Comparison of ENCODE assay signal across 10 cellular contexts in the genomic region with DNA sequence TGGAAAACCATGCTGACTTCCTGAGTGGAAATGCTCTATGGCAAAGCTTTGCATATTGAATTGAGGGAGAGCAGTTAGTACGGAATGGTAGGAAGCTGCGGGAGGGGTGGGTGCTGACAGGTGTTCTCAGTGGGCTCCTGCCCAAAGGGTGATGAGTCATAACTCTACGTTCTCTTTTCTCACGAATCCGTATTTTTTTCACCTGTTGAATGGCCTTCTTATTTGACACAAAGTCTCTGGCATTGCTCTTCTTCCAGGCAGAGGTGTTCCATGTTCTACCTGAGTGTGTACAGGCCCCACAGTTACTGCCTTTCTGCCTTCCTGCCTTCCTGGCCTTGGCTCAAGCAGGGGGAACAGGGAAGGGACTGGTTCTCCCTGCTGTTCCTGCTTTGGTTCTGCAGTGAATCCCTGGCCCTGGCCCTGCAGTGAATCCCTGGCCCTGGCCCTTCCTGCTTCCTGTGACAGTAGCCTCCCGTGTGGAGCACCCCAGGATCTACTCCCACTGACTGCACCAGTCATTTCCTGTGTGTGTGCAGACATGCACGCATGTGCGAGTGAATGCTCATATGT. TPM values are rescaled to one million over a fixed set of nuclear protein-coding genes. Genes with fewer than 3 reads are reported as not detected.
DNase-seq lines count a peak whose midpoint lies in the region; ATAC-seq and TF ChIP-seq lines count a peak whose summit lies in the region.
"Had no signal": no experiment of that assay in that cellular context is flagged by ENCODE, and none has a peak within 500 bp of the region (broad histone marks: within the 10 kb centered on the region; RNA-seq: fewer than 3 reads in every experiment).

No MANE protein-coding gene starts in this region.

- ATAC-seq in GM18858 (IDR thresholded peaks at IDR 0.05; ENCODE audit: unreplicated experiment), result peak; percentile 31
- ATAC-seq in HG03108 (IDR thresholded peaks at IDR 0.05; ENCODE audit: unreplicated experiment), result peak; percentile 42
- no peak for ATAC-seq in central memory CD8-positive, alpha-beta T cell (replicated peaks; ENCODE audit: extremely low read depth, poor library complexity, severe bottlenecking)
- peak in 3 of 4 donors; percentile 17 to 34 (median 24) for ATAC-seq in psoas muscle
- no peak for ATAC-seq in GM21825 (IDR thresholded peaks at IDR 0.05; ENCODE audit: unreplicated experiment)
- ATAC-seq in GM21717 (IDR thresholded peaks at IDR 0.05; ENCODE audit: unreplicated experiment), result no peak
- ATAC-seq in HG03095 (IDR thresholded peaks at IDR 0.05; ENCODE audit: unreplicated experiment), result no peak
- ATAC-seq: HCT116 had no signal

- H3K27ac Mint-ChIP-seq in central memory CD8-positive, alpha-beta T cell (ENCODE audit: low read depth), result peak overlapping the region; percentile 70
- H3K27ac Mint-ChIP-seq: dendritic cell treated with granulocyte-macrophage colony-stimulating factor and Interleukin-4, amounts not matched to agents 40 ng/mL and 50 ng/mL, for 4 days had no signal

- no peak for DNase-seq in central memory CD8-positive, alpha-beta T cell (ENCODE audit: low spot score in 2 of 2)
- DNase-seq in psoas muscle (peak in 1 of 2 donors; percentile 27), NCI-H2196 treated with DMSO at 0.1 percent for 48 hours (lab: John Stamatoyannopoulos, UW; ENCODE audit: unreplicated experiment) (no peak)

- WGBS in psoas muscle, 3 donors, result 25 to 33% (median 32%) methylated on average over 8 of the region's 8 CpGs

- H3K9me3 Mint-ChIP-seq in central memory CD8-positive, alpha-beta T cell, result no peaks in the 10 kb centered on the region
- H3K9me3 Mint-ChIP-seq: dendritic cell treated with granulocyte-macrophage colony-stimulating factor and Interleukin-4, amounts not matched to agents 40 ng/mL and 50 ng/mL, for 4 days had no signal

- no peak overlapping the region for H3K4me3 Mint-ChIP-seq in central memory CD8-positive, alpha-beta T cell
- H3K4me3 Mint-ChIP-seq: dendritic cell treated with granulocyte-macrophage colony-stimulating factor and Interleukin-4, amounts not matched to agents 40 ng/mL and 50 ng/mL, for 4 days had no signal

- H3K4me1 Mint-ChIP-seq in central memory CD8-positive, alpha-beta T cell, result peaks cover 14% of the 10 kb centered on the region

- no peak for TF ChIP-seq CTCF in psoas muscle (IDR thresholded peaks at IDR 0.05)

- peaks cover 14% of the 10 kb centered on the region for H3K36me3 Mint-ChIP-seq in central memory CD8-positive, alpha-beta T cell (ENCODE audit: insufficient read depth)

- no peaks in the 10 kb centered on the region for H3K9me3 ChIP-seq in psoas muscle

- intact Hi-C loops in psoas muscle (cut with DNase I), result loop anchor here in 1 of 2 donors (5.0 kb wide), 1 partner anchor 319 kb away; no protein-coding TSS in a partner anchor

- no peaks in the 10 kb centered on the region for H3K27me3 ChIP-seq in psoas muscle (ENCODE audit: insufficient read depth in 3 of 3, low read length in 2 of 3)

- H3K27me3 Mint-ChIP-seq in central memory CD8-positive, alpha-beta T cell, result no peaks in the 10 kb centered on the region
- H3K27me3 Mint-ChIP-seq: dendritic cell treated with granulocyte-macrophage colony-stimulating factor and Interleukin-4, amounts not matched to agents 40 ng/mL and 50 ng/mL, for 4 days had no signal

- H3K27ac ChIP-seq in psoas muscle, result peak overlapping the region; percentile 57

- peaks cover 5 to 20% of the 10 kb centered on the region in 2 donors for H3K36me3 ChIP-seq in psoas muscle (ENCODE audit: insufficient read depth in 1 of 2, low read depth in 1 of 2)

- H3K4me3 ChIP-seq in psoas muscle, result no peak overlapping the region

- peaks cover 43% of the 10 kb centered on the region for H3K4me1 ChIP-seq in psoas muscle

RNA-seq across cellular contexts. Expression of a gene that starts 31.9 kb away (rescaled TPM):
- 100 to 1,000 TPM in 3 of 4 donors, 10 to 100 TPM in 1; 94.8 to 128 (median 120) TPM for total RNA-seq in psoas muscle
- polyA plus RNA-seq in psoas muscle, result 10 to 100 TPM; 30.8 to 68.2 (median 45.2) TPM

Comparison
In these comparisons a context has a peak if more than half of its experiments do, and no peak if none do; other contexts are left out.
1. ATAC-seq: peak in GM18858 (single experiment), HG03108 (single experiment) and psoas muscle (3 of 4); none in central memory CD8-positive, alpha-beta T cell (single experiment), GM21825 (single experiment), GM21717 (single experiment) and HG03095 (single experiment).